2 cellular contexts compared by ENCODE assay signal in the genomic region with DNA sequence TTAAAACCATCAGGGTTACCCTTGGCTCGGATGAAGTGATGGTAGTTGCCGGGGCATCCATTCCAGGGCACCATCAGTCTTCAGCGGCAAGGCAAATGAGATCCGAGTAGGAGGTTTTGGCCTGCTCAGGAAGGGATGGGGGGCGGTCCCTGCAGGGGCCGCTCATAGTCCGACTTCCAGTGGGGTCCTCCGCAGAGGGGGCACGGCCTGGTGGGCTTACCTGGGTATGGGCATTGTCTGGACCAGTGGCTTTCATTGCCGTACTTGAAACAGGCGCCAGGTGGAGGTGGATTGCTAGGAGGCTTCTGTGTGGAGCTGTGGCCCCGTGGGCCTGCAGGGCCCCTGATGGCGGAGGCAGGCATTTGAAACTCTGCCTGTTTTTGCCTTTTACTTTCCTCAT. TPM values are rescaled to one million over a fixed set of nuclear protein-coding genes. Genes with fewer than 3 reads are reported as not detected.
"Had no signal": no experiment of that assay in that cellular context is flagged by ENCODE, and none has a peak within 500 bp of the region (broad histone marks: within the 10 kb centered on the region; RNA-seq: fewer than 3 reads in every experiment).

No MANE protein-coding gene starts in this region.

RNA-seq across cellular contexts. Expression of gene OLFML1, which starts 32.4 kb away (rescaled TPM):
- total RNA-seq: mononuclear cell had no signal
- polyA plus RNA-seq: mammary epithelial cell had no signal
